20 cellular contexts compared by ENCODE assay signal in genomic region chr12:126507231-126507630, GRCh38.
"Had no signal": no experiment of that assay in that cellular context is flagged by ENCODE, and none has a peak within 500 bp of the region (broad histone marks: within the 10 kb centered on the region; RNA-seq: fewer than 3 reads in every experiment).

No MANE protein-coding gene starts in this region.

- ATAC-seq: activated CD8-positive, alpha-beta T cell treated with anti-CD3 and anti-CD28 coated beads, Interleukin-2, amount 10 ng/mL, durations not matched to agents 7 days and 5 days; activated naive CD8-positive, alpha-beta T cell treated with anti-CD3 and anti-CD28 coated beads, Interleukin-2, amount 50 U/mL, for 24 hours; PC-3; T-helper 17 cell had no signal

- H3K36me3 ChIP-seq: WERI-Rb-1 had no signal

- H3K4me3 Mint-ChIP-seq: activated CD4-positive, alpha-beta T cell treated with anti-CD3 and anti-CD28 coated beads for 36 hours; activated CD8-positive, alpha-beta T cell treated with anti-CD3 and anti-CD28 coated beads, Interleukin-2, amount 10 ng/mL, durations not matched to agents 7 days and 5 days; activated naive CD8-positive, alpha-beta T cell treated with anti-CD3 and anti-CD28 coated beads, Interleukin-2, amount 50 U/mL, for 24 hours; T-helper 17 cell had no signal

- H3K4me1 Mint-ChIP-seq: T-helper 17 cell had no signal

- DNase-seq: activated CD4-positive, alpha-beta T cell treated with anti-CD3 and anti-CD28 coated beads for 36 hours; activated CD4-positive, alpha-beta T cell treated with anti-CD3 and anti-CD28 coated beads, Interleukin-2, amount 50 U/mL, for 1 hour; activated CD8-positive, alpha-beta memory T cell treated with anti-CD3 and anti-CD28 coated beads, Interleukin-2, amount 50 U/mL, for 48 hours; activated CD8-positive, alpha-beta T cell treated with anti-CD3 and anti-CD28 coated beads, Interleukin-2, amount 10 ng/mL, durations not matched to agents 7 days and 5 days; activated effector memory CD4-positive, alpha-beta T cell treated with anti-CD3 and anti-CD28 coated beads, Interleukin-2, amount 50 U/mL, for 16 hours; activated naive CD4-positive, alpha-beta T cell treated with Interleukin-2 at 50 U/mL for 16 hours; activated naive CD8-positive, alpha-beta T cell treated with anti-CD3 and anti-CD28 coated beads, Interleukin-2, amount 50 U/mL, for 24 hours; activated T-cell treated with anti-CD3 and anti-CD28 coated beads, Interleukin-2, amount 50 U/mL, for 1 hour; anterior cingulate cortex; caudate nucleus; NCI-H146; NCI-H187 treated with DMSO at 0.1 percent for 48 hours; NCI-H2081 treated with DMSO at 0.1 percent for 48 hours; NCI-H446; NCI-H524; PC-3; SHP77 treated with DMSO at 0.1 percent for 48 hours; T-helper 17 cell; WERI-Rb-1 had no signal

- H3K27ac Mint-ChIP-seq: activated CD4-positive, alpha-beta T cell treated with anti-CD3 and anti-CD28 coated beads for 36 hours; activated CD8-positive, alpha-beta T cell treated with anti-CD3 and anti-CD28 coated beads, Interleukin-2, amount 10 ng/mL, durations not matched to agents 7 days and 5 days; activated naive CD4-positive, alpha-beta T cell treated with anti-CD3 and anti-CD28 coated beads, Interleukin-2, amount 50 U/mL, for 72 hours; activated naive CD8-positive, alpha-beta T cell treated with anti-CD3 and anti-CD28 coated beads, Interleukin-2, amount 50 U/mL, for 24 hours; T-helper 17 cell had no signal

- H3K27me3 Mint-ChIP-seq: activated CD4-positive, alpha-beta T cell treated with anti-CD3 and anti-CD28 coated beads for 36 hours; activated naive CD8-positive, alpha-beta T cell treated with anti-CD3 and anti-CD28 coated beads, Interleukin-2, amount 50 U/mL, for 24 hours; T-helper 17 cell had no signal

- H3K27ac ChIP-seq: WERI-Rb-1 had no signal
